In the genomic region with DNA sequence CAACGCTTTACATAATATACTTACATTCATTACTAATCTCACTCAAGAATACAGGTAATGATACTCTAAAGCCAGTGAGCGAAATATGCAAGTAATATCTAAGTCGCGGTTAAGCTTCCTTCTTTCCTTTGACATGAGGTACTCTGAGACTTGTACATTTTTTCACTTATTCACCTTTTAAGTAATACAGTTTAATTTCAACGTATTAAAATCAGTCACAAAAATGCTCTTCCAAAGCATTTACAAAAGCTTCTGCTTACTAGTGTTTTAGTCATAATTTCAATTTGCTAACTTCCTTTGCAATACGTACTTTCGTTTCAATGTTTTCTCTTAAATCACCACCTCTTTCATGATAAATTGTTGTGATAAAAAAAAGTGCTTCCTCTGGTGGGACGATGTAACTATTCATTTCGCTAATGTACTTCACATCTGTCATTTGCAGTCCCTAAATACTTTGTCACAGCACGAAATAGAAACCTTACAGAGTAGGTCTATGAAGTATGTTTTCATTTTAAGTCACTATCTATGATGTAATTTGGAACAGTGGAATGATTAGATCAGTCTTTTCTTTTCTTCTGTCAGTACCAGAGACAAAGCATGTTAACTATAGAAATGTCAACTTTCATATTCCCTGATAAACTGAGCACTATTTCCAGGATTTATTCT, we compare ENCODE assay signal across 8 cellular contexts. TPM values are rescaled to one million over a fixed set of nuclear protein-coding genes. Genes with fewer than 3 reads are reported as not detected.
DNase-seq lines count a peak whose midpoint lies in the region; ATAC-seq and TF ChIP-seq lines count a peak whose summit lies in the region.

No MANE protein-coding gene starts in this region.

- ATAC-seq in GM19452 (IDR thresholded peaks at IDR 0.05; ENCODE audit: unreplicated experiment) (peak; percentile 91), HG03196 (IDR thresholded peaks at IDR 0.05; ENCODE audit: unreplicated experiment) (peak; percentile 87), gastroesophageal sphincter (no peak)

- H3K36me3 Mint-ChIP-seq in dendritic cell treated with granulocyte-macrophage colony-stimulating factor and Interleukin-4, amounts not matched to agents 40 ng/mL and 50 ng/mL, for 4 days (ENCODE audit: low read depth), result no peaks in the 10 kb centered on the region

- intact Hi-C loops in dendritic cell treated with granulocyte-macrophage colony-stimulating factor and Interleukin-4, amounts not matched to agents 40 ng/mL and 50 ng/mL, for 4 days (cut with micrococcal nuclease), result no loop called here

- peak overlapping the region; percentile 54 for H3K4me3 Mint-ChIP-seq in dendritic cell treated with granulocyte-macrophage colony-stimulating factor and Interleukin-4, amounts not matched to agents 40 ng/mL and 50 ng/mL, for 4 days

- TF ChIP-seq POLR2A in gastroesophageal sphincter (IDR thresholded peaks at IDR 0.05), result no peak

- peaks cover 29% of the 10 kb centered on the region for H3K9me3 Mint-ChIP-seq in dendritic cell treated with granulocyte-macrophage colony-stimulating factor and Interleukin-4, amounts not matched to agents 40 ng/mL and 50 ng/mL, for 4 days

- DNase-seq in COLO829 (ENCODE audit: low spot score) (peak; percentile 6), hepatic stellate cell (ENCODE audit: low spot score) (no peak), T-helper 9 cell (no peak), BE2C (no peak)

- no peaks in the 10 kb centered on the region for H3K27me3 ChIP-seq in gastroesophageal sphincter
- H3K27me3 ChIP-seq in BE2C, result no peaks in the 10 kb centered on the region

- no peaks in the 10 kb centered on the region for H3K36me3 ChIP-seq in gastroesophageal sphincter
- H3K36me3 ChIP-seq in BE2C, result no peaks in the 10 kb centered on the region

- no peak for TF ChIP-seq EP300 in gastroesophageal sphincter (IDR thresholded peaks at IDR 0.05)

- H3K4me1 Mint-ChIP-seq in dendritic cell treated with granulocyte-macrophage colony-stimulating factor and Interleukin-4, amounts not matched to agents 40 ng/mL and 50 ng/mL, for 4 days (ENCODE audit: low read depth), result peaks cover 17% of the 10 kb centered on the region

- H3K27ac Mint-ChIP-seq in dendritic cell treated with granulocyte-macrophage colony-stimulating factor and Interleukin-4, amounts not matched to agents 40 ng/mL and 50 ng/mL, for 4 days, result no peak overlapping the region

- no peaks in the 10 kb centered on the region for H3K27me3 Mint-ChIP-seq in dendritic cell treated with granulocyte-macrophage colony-stimulating factor and Interleukin-4, amounts not matched to agents 40 ng/mL and 50 ng/mL, for 4 days

- 47 to 52% methylated on average over 9 to 10 of the region's 10 CpGs for WGBS in gastroesophageal sphincter (ENCODE audit: low coverage in 1 of 2), 2 donors

- no peak for TF ChIP-seq CTCF in gastroesophageal sphincter (IDR thresholded peaks at IDR 0.05)
- no peak for TF ChIP-seq CTCF in BE2C (IDR thresholded peaks at IDR 0.05; ENCODE audit: low read depth, low read length)

- H3K4me1 ChIP-seq in gastroesophageal sphincter, result no peaks in the 10 kb centered on the region
- no peaks in the 10 kb centered on the region for H3K4me1 ChIP-seq in BE2C

- H3K4me3 ChIP-seq in gastroesophageal sphincter (peak overlapping the region in 1 of 2 donors; percentile 9), BE2C (ENCODE audit: low read depth, low read length) (no peak overlapping the region)

- no peak overlapping the region for H3K27ac ChIP-seq in gastroesophageal sphincter

- H3K9me3 ChIP-seq in gastroesophageal sphincter (peaks cover 0 to 7% (median 0%) of the 10 kb centered on the region in 3 donors), BE2C (no peaks in the 10 kb centered on the region)

RNA-seq across cellular contexts. Expression of gene ADGRL4, which starts 34.0 kb away (rescaled TPM):
- 10 to 100 TPM; 14.5 to 46.6 (median 17.8) TPM for total RNA-seq in gastroesophageal sphincter
- polyA plus RNA-seq in BE2C (2012; ENCODE audit: insufficient read depth, insufficient read length, low read depth), result not detected
